In genomic region chr20:31738729-31739549, GRCh38 we compare ENCODE assay signal across 1 cellular context.
A peak's percentile ranks its signal among the peaks of the same experiment; 100 is the strongest.
TF ChIP-seq lines count a peak whose summit lies in the region.

A gene with protein sequence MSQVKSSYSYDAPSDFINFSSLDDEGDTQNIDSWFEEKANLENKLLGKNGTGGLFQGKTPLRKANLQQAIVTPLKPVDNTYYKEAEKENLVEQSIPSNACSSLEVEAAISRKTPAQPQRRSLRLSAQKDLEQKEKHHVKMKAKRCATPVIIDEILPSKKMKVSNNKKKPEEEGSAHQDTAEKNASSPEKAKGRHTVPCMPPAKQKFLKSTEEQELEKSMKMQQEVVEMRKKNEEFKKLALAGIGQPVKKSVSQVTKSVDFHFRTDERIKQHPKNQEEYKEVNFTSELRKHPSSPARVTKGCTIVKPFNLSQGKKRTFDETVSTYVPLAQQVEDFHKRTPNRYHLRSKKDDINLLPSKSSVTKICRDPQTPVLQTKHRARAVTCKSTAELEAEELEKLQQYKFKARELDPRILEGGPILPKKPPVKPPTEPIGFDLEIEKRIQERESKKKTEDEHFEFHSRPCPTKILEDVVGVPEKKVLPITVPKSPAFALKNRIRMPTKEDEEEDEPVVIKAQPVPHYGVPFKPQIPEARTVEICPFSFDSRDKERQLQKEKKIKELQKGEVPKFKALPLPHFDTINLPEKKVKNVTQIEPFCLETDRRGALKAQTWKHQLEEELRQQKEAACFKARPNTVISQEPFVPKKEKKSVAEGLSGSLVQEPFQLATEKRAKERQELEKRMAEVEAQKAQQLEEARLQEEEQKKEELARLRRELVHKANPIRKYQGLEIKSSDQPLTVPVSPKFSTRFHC (plus strand): TSS chr20:31739290. CDS start chr20:31757477, 18,187 bp downstream.

TF ChIP-seq in HepG2, 621 proteins besides CTCF, POLR2A, EP300 and RAD21 (continued from another document and continues in another):
- TF ChIP-seq TCF12 (IDR thresholded peaks at IDR 0.05) (no peak), TCF12 (CRISPR knock-in tag; IDR thresholded peaks at IDR 0.05) (peak; percentile 71; the same call in 1 of the 2 replicates), IRX3 (CRISPR knock-in tag; IDR thresholded peaks at IDR 0.05; ENCODE audit: borderline replicate concordance, low read depth) (peak; percentile 89; the same call in 1 of the 2 replicates), ZFP41 (CRISPR knock-in tag; IDR thresholded peaks at IDR 0.05; ENCODE audit: borderline replicate concordance) (no peak), GRHL1 (CRISPR knock-in tag; conservative IDR thresholded peaks at IDR 0.05) (no peak), THYN1 (CRISPR knock-in tag; IDR thresholded peaks at IDR 0.05; ENCODE audit: borderline replicate concordance, low read depth) (peak; percentile 90; the same call in 1 of the 2 replicates), RBM39 (IDR thresholded peaks at IDR 0.05; ENCODE audit: low read depth, low read length, poor library complexity, severe bottlenecking) (peak; percentile 83), JUND (CRISPR knock-in tag; IDR thresholded peaks at IDR 0.05) (no peak), ZNF446 (CRISPR knock-in tag; IDR thresholded peaks at IDR 0.05) (no peak; the same call in 1 of the 2 replicates), ARNTL (CRISPR knock-in tag; IDR thresholded peaks at IDR 0.05) (peak; percentile 76; the same call in 1 of the 2 replicates), RNF219 (CRISPR knock-in tag; IDR thresholded peaks at IDR 0.05) (no peak), SETDB1 (CRISPR knock-in tag; IDR thresholded peaks at IDR 0.05; ENCODE audit: borderline replicate concordance) (no peak), SMARCC2 (IDR thresholded peaks at IDR 0.05) (0 out of 2 replicates have a peak, but pooled peaks have one; percentile 20), MAZ (IDR thresholded peaks at IDR 0.05; ENCODE audit: borderline replicate concordance, low read depth, low read length) (no peak), MAZ (CRISPR knock-in tag; IDR thresholded peaks at IDR 0.05; ENCODE audit: low read depth) (peak; percentile 67; the same call in 1 of the 2 replicates), NFKBIZ (CRISPR knock-in tag; IDR thresholded peaks at IDR 0.05) (peak; percentile 88), MYNN (CRISPR knock-in tag; IDR thresholded peaks at IDR 0.05; ENCODE audit: low read depth) (no peak; the same call in 1 of the 2 replicates), ZFP91 (CRISPR knock-in tag; IDR thresholded peaks at IDR 0.05; ENCODE audit: borderline replicate concordance) (peak; percentile 97), BRD4 (CRISPR knock-in tag; IDR thresholded peaks at IDR 0.05) (no peak; the same call in 1 of the 2 replicates), RORA (CRISPR knock-in tag; IDR thresholded peaks at IDR 0.05) (no peak), ZNF484 (CRISPR knock-in tag; IDR thresholded peaks at IDR 0.05; ENCODE audit: borderline replicate concordance, low read depth) (0 out of 2 replicates have a peak, but pooled peaks have one; percentile 75), HNRNPK (IDR thresholded peaks at IDR 0.05; ENCODE audit: low read depth, low read length, poor library complexity, severe bottlenecking) (no peak), ZBTB14 (CRISPR knock-in tag; IDR thresholded peaks at IDR 0.05) (no peak; the same call in 1 of the 2 replicates), MTA3 (CRISPR knock-in tag; IDR thresholded peaks at IDR 0.05) (peak; percentile 84), KDM1A (CRISPR knock-in tag; IDR thresholded peaks at IDR 0.05) (0 out of 2 replicates have a peak, but pooled peaks have one; percentile 30), ZNF577 (CRISPR knock-in tag; IDR thresholded peaks at IDR 0.05; ENCODE audit: borderline replicate concordance, low read depth) (no peak), ZNF136 (CRISPR knock-in tag; IDR thresholded peaks at IDR 0.05; ENCODE audit: low read depth) (peak; percentile 78; the same call in 1 of the 2 replicates), ZEB1 (IDR thresholded peaks at IDR 0.05; ENCODE audit: insufficient replicate concordance, low read depth) (peak; percentile 30), NCOR1 (IDR thresholded peaks at IDR 0.05; ENCODE audit: borderline replicate concordance, low read length) (peak; percentile 65; the same call in 1 of the 2 replicates), ZNF549 (CRISPR knock-in tag; IDR thresholded peaks at IDR 0.05) (no peak)
- TF ChIP-seq, protein P1, sequence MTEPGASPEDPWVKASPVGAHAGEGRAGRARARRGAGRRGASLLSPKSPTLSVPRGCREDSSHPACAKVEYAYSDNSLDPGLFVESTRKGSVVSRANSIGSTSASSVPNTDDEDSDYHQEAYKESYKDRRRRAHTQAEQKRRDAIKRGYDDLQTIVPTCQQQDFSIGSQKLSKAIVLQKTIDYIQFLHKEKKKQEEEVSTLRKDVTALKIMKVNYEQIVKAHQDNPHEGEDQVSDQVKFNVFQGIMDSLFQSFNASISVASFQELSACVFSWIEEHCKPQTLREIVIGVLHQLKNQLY (CRISPR knock-in tag; IDR thresholded peaks at IDR 0.05) = no peak
- TF ChIP-seq, protein P2, sequence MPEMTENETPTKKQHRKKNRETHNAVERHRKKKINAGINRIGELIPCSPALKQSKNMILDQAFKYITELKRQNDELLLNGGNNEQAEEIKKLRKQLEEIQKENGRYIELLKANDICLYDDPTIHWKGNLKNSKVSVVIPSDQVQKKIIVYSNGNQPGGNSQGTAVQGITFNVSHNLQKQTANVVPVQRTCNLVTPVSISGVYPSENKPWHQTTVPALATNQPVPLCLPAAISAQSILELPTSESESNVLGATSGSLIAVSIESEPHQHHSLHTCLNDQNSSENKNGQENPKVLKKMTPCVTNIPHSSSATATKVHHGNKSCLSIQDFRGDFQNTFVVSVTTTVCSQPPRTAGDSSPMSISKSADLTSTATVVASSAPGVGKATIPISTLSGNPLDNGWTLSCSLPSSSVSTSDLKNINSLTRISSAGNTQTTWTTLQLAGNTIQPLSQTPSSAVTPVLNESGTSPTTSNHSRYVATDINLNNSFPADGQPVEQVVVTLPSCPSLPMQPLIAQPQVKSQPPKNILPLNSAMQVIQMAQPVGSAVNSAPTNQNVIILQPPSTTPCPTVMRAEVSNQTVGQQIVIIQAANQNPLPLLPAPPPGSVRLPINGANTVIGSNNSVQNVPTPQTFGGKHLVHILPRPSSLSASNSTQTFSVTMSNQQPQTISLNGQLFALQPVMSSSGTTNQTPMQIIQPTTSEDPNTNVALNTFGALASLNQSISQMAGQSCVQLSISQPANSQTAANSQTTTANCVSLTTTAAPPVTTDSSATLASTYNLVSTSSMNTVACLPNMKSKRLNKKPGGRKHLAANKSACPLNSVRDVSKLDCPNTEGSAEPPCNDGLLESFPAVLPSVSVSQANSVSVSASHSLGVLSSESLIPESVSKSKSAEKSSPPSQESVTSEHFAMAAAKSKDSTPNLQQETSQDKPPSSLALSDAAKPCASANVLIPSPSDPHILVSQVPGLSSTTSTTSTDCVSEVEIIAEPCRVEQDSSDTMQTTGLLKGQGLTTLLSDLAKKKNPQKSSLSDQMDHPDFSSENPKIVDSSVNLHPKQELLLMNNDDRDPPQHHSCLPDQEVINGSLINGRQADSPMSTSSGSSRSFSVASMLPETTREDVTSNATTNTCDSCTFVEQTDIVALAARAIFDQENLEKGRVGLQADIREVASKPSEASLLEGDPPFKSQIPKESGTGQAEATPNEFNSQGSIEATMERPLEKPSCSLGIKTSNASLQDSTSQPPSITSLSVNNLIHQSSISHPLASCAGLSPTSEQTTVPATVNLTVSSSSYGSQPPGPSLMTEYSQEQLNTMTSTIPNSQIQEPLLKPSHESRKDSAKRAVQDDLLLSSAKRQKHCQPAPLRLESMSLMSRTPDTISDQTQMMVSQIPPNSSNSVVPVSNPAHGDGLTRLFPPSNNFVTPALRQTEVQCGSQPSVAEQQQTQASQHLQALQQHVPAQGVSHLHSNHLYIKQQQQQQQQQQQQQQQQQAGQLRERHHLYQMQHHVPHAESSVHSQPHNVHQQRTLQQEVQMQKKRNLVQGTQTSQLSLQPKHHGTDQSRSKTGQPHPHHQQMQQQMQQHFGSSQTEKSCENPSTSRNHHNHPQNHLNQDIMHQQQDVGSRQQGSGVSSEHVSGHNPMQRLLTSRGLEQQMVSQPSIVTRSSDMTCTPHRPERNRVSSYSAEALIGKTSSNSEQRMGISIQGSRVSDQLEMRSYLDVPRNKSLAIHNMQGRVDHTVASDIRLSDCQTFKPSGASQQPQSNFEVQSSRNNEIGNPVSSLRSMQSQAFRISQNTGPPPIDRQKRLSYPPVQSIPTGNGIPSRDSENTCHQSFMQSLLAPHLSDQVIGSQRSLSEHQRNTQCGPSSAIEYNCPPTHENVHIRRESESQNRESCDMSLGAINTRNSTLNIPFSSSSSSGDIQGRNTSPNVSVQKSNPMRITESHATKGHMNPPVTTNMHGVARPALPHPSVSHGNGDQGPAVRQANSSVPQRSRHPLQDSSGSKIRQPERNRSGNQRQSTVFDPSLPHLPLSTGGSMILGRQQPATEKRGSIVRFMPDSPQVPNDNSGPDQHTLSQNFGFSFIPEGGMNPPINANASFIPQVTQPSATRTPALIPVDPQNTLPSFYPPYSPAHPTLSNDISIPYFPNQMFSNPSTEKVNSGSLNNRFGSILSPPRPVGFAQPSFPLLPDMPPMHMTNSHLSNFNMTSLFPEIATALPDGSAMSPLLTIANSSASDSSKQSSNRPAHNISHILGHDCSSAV (CRISPR knock-in tag; IDR thresholded peaks at IDR 0.05; ENCODE audit: borderline replicate concordance) = no peak; the same call in 1 of the 2 replicates
- TF ChIP-seq, protein P3, sequence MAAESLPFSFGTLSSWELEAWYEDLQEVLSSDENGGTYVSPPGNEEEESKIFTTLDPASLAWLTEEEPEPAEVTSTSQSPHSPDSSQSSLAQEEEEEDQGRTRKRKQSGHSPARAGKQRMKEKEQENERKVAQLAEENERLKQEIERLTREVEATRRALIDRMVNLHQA (CRISPR knock-in tag; IDR thresholded peaks at IDR 0.05) = no peak
- TF ChIP-seq, protein P4, sequence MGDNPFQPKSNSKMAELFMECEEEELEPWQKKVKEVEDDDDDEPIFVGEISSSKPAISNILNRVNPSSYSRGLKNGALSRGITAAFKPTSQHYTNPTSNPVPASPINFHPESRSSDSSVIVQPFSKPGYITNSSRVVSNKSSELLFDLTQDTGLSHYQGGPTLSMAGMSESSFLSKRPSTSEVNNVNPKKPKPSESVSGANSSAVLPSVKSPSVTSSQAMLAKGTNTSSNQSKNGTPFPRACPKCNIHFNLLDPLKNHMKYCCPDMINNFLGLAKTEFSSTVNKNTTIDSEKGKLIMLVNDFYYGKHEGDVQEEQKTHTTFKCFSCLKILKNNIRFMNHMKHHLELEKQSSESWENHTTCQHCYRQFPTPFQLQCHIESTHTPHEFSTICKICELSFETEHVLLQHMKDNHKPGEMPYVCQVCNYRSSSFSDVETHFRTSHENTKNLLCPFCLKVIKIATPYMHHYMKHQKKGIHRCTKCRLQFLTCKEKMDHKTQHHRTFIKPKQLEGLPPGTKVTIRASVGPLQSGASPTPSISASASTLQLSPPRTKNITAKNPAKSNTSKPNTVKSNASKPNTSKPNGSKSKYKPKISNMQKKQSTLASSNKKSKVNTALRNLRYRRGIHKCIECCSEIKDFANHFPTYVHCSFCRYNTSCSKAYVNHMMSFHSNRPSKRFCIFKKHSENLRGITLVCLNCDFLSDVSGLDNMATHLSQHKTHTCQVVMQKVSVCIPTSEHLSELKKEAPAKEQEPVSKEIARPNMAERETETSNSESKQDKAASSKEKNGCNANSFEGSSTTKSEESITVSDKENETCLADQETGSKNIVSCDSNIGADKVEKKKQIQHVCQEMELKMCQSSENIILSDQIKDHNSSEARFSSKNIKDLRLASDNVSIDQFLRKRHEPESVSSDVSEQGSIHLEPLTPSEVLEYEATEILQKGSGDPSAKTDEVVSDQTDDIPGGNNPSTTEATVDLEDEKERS (CRISPR knock-in tag; IDR thresholded peaks at IDR 0.05) = peak; percentile 31; the same call in 1 of the 2 replicates
- TF ChIP-seq, protein P5, sequence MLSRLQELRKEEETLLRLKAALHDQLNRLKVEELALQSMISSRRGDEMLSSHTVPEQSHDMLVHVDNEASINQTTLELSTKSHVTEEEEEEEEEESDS (CRISPR knock-in tag; IDR thresholded peaks at IDR 0.05; ENCODE audit: borderline replicate concordance) = peak; percentile 96
